In genomic region chr12:7144414-7145120, GRCh38 we compare ENCODE assay signal across 8 cellular contexts. TPM values are rescaled to one million over a fixed set of nuclear protein-coding genes. Genes with fewer than 3 reads are reported as not detected.
A peak's percentile ranks its signal among the peaks of the same experiment; 100 is the strongest.
DNase-seq lines count a peak whose midpoint lies in the region; ATAC-seq, FAIRE-seq and TF ChIP-seq lines count a peak whose summit lies in the region.

No MANE protein-coding gene starts in this region.

- H3K27ac ChIP-seq in HepG2 (ENCODE audit: extremely low read length, insufficient read depth, low read length): no peak overlapping the region

- no peak overlapping the region for H3K9ac ChIP-seq in HepG2 (ENCODE audit: insufficient read depth, low read depth, low read length)

- H3K4me1 ChIP-seq in HepG2 (ENCODE audit: insufficient read depth, low read length): no peaks in the 10 kb centered on the region; the same call in 1 of the 2 replicates

- intact Hi-C loops in HepG2 (cut with micrococcal nuclease; ENCODE audit: unreplicated experiment): loop anchor here (1.0 kb wide), 1 partner anchor 84 kb away; the partner anchor contains the start of gene C1S

- no peak overlapping the region for H2AFZ ChIP-seq in HepG2 (ENCODE audit: low read length)

- CTCF ChIA-PET in HepG2 (lab: Yijun Ruan, JAX; ENCODE audit: low intra/inter-chr PET ratio, low total read pairs): interaction anchor here (0.8 to 1.3 kb wide), 4 partner anchors 18 to 85 kb away, joined by 3 to 5 read pairs (median 4); partner anchors contain the start of gene C1S

- no peaks in the 10 kb centered on the region for H3K79me2 ChIP-seq in HepG2 (ENCODE audit: insufficient read depth, low read length)

- no TSS peak for BruUV-seq in HepG2 (replicated peaks; lab: Mats Ljungman, UMichigan)

- TF ChIP-seq CTCF in bronchial epithelial cell (IDR thresholded peaks at IDR 0.05; ENCODE audit: insufficient read depth, low read length, severe bottlenecking) (peak; percentile 46), HepG2 (CRISPR knock-in tag; IDR thresholded peaks at IDR 0.05) (peak; percentile 61)

- H4K20me1 ChIP-seq in HepG2 (ENCODE audit: insufficient read depth, low read length): no peaks in the 10 kb centered on the region

- TF ChIP-seq POLR2A in HepG2 (IDR thresholded peaks at IDR 0.05; ENCODE audit: insufficient read depth in 1 of 2, low read depth in 2 of 2, low read length in 2 of 2): no peak
- TF ChIP-seq POLR2A in GM18505 (IDR thresholded peaks at IDR 0.05; ENCODE audit: borderline replicate concordance, extremely low read depth, insufficient read depth, insufficient read length): no peak

- H3K9me3 ChIP-seq in HepG2 (ENCODE audit: low read length): no peaks in the 10 kb centered on the region

- DNase-seq in SIG-M5 treated with dmso at 0.1 percent for 504 hours (lab: John Stamatoyannopoulos, UW; ENCODE audit: unreplicated experiment): peak; percentile 60
- no peak for DNase-seq in SIG-M5 (lab: John Stamatoyannopoulos, UW)
- DNase-seq in NCI-H2227 (lab: John Stamatoyannopoulos, UW; ENCODE audit: unreplicated experiment): peak; percentile 16
- DNase-seq in bronchial epithelial cell (ENCODE audit: low read depth): peak; percentile 41
- no peak for DNase-seq in HepG2 (ENCODE audit: low spot score)
- no peak for DNase-seq in activated CD8-positive, alpha-beta memory T cell treated with anti-CD3 and anti-CD28 coated beads, Interleukin-2, amount 50 U/mL, for 4 hours
- DNase-seq in HuH-7.5 (ENCODE audit: low spot score): no peak

- TF ChIP-seq RAD21 in HepG2 (CRISPR knock-in tag; IDR thresholded peaks at IDR 0.05): no peak

- H3K4me3 ChIP-seq in bronchial epithelial cell (ENCODE audit: low read depth, low read length): no peak overlapping the region
- no peak overlapping the region for H3K4me3 ChIP-seq in HepG2 (replicated peaks in 1 of 3; ENCODE audit: insufficient read depth in 1 of 3, low read depth in 2 of 3, low read length in 3 of 3)

- POLR2A ChIA-PET in HepG2 (lab: Yijun Ruan, JAX): interaction anchor here (1.5 kb wide), 1 partner anchor 14 kb away, joined by 5 read pairs; the partner anchor contains the start of gene CLSTN3

- in situ Hi-C loops in HepG2 (cut with HindIII; ENCODE audit: extremely low pct_ligation_motif_present, low pct_unique_long_range_greater_than_20kb): no loop called here

- ATAC-seq in HepG2 (0 out of 3 replicates have a peak, but pooled peaks have one; percentile 26), GM18505 (IDR thresholded peaks at IDR 0.05; ENCODE audit: unreplicated experiment) (no peak)

- H3K36me3 ChIP-seq in bronchial epithelial cell (ENCODE audit: control insufficient read depth, insufficient read depth, low read length) (peaks cover 15% of the 10 kb centered on the region), HepG2 (replicated peaks in 1 of 2; ENCODE audit: control insufficient read depth in 1 of 2, insufficient read depth in 2 of 2, low read length in 2 of 2) (peaks cover 16 to 69% of the 10 kb centered on the region in 2 experiments)

- H3K27me3 ChIP-seq in bronchial epithelial cell (ENCODE audit: control insufficient read depth, insufficient read depth, low read length) (no peaks in the 10 kb centered on the region), HepG2 (ENCODE audit: control insufficient read depth in 1 of 2, insufficient read depth in 2 of 2, low read length in 2 of 2) (no peaks in the 10 kb centered on the region)

- TF ChIP-seq EP300 in HepG2 (IDR thresholded peaks at IDR 0.05; ENCODE audit: low read depth in 2 of 2, low read length in 2 of 2) (no peak), HepG2 (CRISPR knock-in tag; IDR thresholded peaks at IDR 0.05; ENCODE audit: borderline replicate concordance) (no peak)

- 58% methylated on average over 9 of the region's 11 CpGs for WGBS in HepG2 (ENCODE audit: low lambda C conversion rate)

- no peak overlapping the region for H3K4me2 ChIP-seq in HepG2 (ENCODE audit: low read depth, low read length)

- FAIRE-seq in bronchial epithelial cell (lab: Jason Lieb, UNC): no peak
- no peak for FAIRE-seq in HepG2 (lab: Jason Lieb, UNC)

RNA-seq across cellular contexts. Expression of gene CLSTN3, which starts 14.4 kb away (rescaled TPM):
- total RNA-seq in bronchial epithelial cell (7.0 and 9.2 TPM in 2 replicates), HepG2 (2016; rRNA removed; fragmentation: Illumina TruSeq; extraction: Trizol) (10.8 and 26.2 TPM in 2 replicates)
- total RNA-seq in HepG2 (2016; cell fraction: cytosol; rRNA removed; fragmentation: Illumina TruSeq; extraction: Trizol; ENCODE audit: low read depth): 2.9 and 3.7 TPM in 2 replicates
- total RNA-seq in HepG2 (2016; cell fraction: insoluble cytoplasmic fraction; rRNA removed; fragmentation: Illumina TruSeq; extraction: Trizol): 10.0 and 27.0 TPM in 2 replicates
- 5.3 TPM in 2 replicates for total RNA-seq in HepG2 (2016; cell fraction: membrane; rRNA removed; fragmentation: Illumina TruSeq; extraction: Trizol)
- total RNA-seq in HepG2 (2016; cell fraction: nucleus; rRNA removed; fragmentation: Illumina TruSeq; extraction: Trizol): 35.4 and 43.8 TPM in 2 replicates
- polyA plus RNA-seq in HepG2 (2011; rRNA removed): 94.1 and 118 TPM in 2 replicates
- 79.5 and 81.3 TPM in 2 replicates for polyA plus RNA-seq in HepG2 (2011; cell fraction: cytosol; rRNA removed)
- 155 and 157 TPM in 2 replicates for polyA plus RNA-seq in HepG2 (2011; cell fraction: nucleus; rRNA removed)
- polyA plus RNA-seq in HepG2 (2012): 61.8 and 69.9 TPM in 2 replicates
- 1.3 and 2.0 TPM in 2 replicates for polyA plus RNA-seq in HepG2 (2016; cell fraction: cytosol; fragmentation: Illumina TruSeq; extraction: Trizol; ENCODE audit: low read depth)
- 9.0 and 11.0 TPM in 2 replicates for polyA plus RNA-seq in HepG2 (2016; cell fraction: insoluble cytoplasmic fraction; fragmentation: Illumina TruSeq; extraction: Trizol; ENCODE audit: low read depth)
- 3.0 and 3.4 TPM in 2 replicates for polyA plus RNA-seq in HepG2 (2016; cell fraction: membrane; fragmentation: Illumina TruSeq; extraction: Trizol; ENCODE audit: low read depth)
- 67.7 and 79.8 TPM in 2 replicates for polyA plus RNA-seq in HepG2 (2016; cell fraction: nucleus; fragmentation: Illumina TruSeq; extraction: Trizol; ENCODE audit: insufficient read depth, low read depth)
- polyA minus RNA-seq in HepG2 (2011; rRNA and poly(A)+ RNA removed; ENCODE audit: low replicate concordance): 46.9 and 191 TPM in 2 replicates
- 49.9 and 80.8 TPM in 2 replicates for polyA minus RNA-seq in HepG2 (2011; cell fraction: cytosol; rRNA and poly(A)+ RNA removed)
- 47.9 and 63.4 TPM in 2 replicates for polyA minus RNA-seq in HepG2 (2011; cell fraction: nucleus; rRNA and poly(A)+ RNA removed)

RNA-seq across cellular contexts. Expression of gene RBP5, which starts 15.9 kb away (rescaled TPM):
- total RNA-seq in bronchial epithelial cell (not detected in 2 replicates), HepG2 (2016; rRNA removed; fragmentation: Illumina TruSeq; extraction: Trizol) (19.8 and 21.4 TPM in 2 replicates)
- total RNA-seq in HepG2 (2016; cell fraction: cytosol; rRNA removed; fragmentation: Illumina TruSeq; extraction: Trizol; ENCODE audit: low read depth): 9.8 and 10.8 TPM in 2 replicates
- 19.4 and 22.0 TPM in 2 replicates for total RNA-seq in HepG2 (2016; cell fraction: insoluble cytoplasmic fraction; rRNA removed; fragmentation: Illumina TruSeq; extraction: Trizol)
- 10.5 and 10.7 TPM in 2 replicates for total RNA-seq in HepG2 (2016; cell fraction: membrane; rRNA removed; fragmentation: Illumina TruSeq; extraction: Trizol)
- total RNA-seq in HepG2 (2016; cell fraction: nucleus; rRNA removed; fragmentation: Illumina TruSeq; extraction: Trizol): 10.1 and 12.6 TPM in 2 replicates
- 13.8 and 17.5 TPM in 2 replicates for polyA plus RNA-seq in HepG2 (2011; rRNA removed)
- 11.8 and 12.1 TPM in 2 replicates for polyA plus RNA-seq in HepG2 (2011; cell fraction: cytosol; rRNA removed)
- polyA plus RNA-seq in HepG2 (2011; cell fraction: nucleus; rRNA removed): 32.8 and 44.7 TPM in 2 replicates
- polyA plus RNA-seq in HepG2 (2012): 13.0 and 19.0 TPM in 2 replicates
- 11.0 and 15.5 TPM in 2 replicates for polyA plus RNA-seq in HepG2 (2016; cell fraction: cytosol; fragmentation: Illumina TruSeq; extraction: Trizol; ENCODE audit: low read depth)
- 28.5 and 29.8 TPM in 2 replicates for polyA plus RNA-seq in HepG2 (2016; cell fraction: insoluble cytoplasmic fraction; fragmentation: Illumina TruSeq; extraction: Trizol; ENCODE audit: low read depth)
- 9.1 and 12.4 TPM in 2 replicates for polyA plus RNA-seq in HepG2 (2016; cell fraction: membrane; fragmentation: Illumina TruSeq; extraction: Trizol; ENCODE audit: low read depth)
- 23.8 and 24.2 TPM in 2 replicates for polyA plus RNA-seq in HepG2 (2016; cell fraction: nucleus; fragmentation: Illumina TruSeq; extraction: Trizol; ENCODE audit: insufficient read depth, low read depth)
- polyA minus RNA-seq in HepG2 (2011; rRNA and poly(A)+ RNA removed; ENCODE audit: low replicate concordance): 17.1 TPM in 1 of 2 replicates, not detected in the other
- polyA minus RNA-seq in HepG2 (2011; cell fraction: cytosol; rRNA and poly(A)+ RNA removed): 5.3 and 5.5 TPM in 2 replicates
- polyA minus RNA-seq in HepG2 (2011; cell fraction: nucleus; rRNA and poly(A)+ RNA removed): 12.1 and 20.4 TPM in 2 replicates

RNA-seq across cellular contexts. Expression of gene C1RL, which starts 35.6 kb away (rescaled TPM):
- total RNA-seq in bronchial epithelial cell (11.3 and 14.3 TPM in 2 replicates), HepG2 (2016; rRNA removed; fragmentation: Illumina TruSeq; extraction: Trizol) (14.2 and 28.9 TPM in 2 replicates)
- total RNA-seq in HepG2 (2016; cell fraction: cytosol; rRNA removed; fragmentation: Illumina TruSeq; extraction: Trizol; ENCODE audit: low read depth): 4.9 and 5.6 TPM in 2 replicates
- 14.6 and 24.7 TPM in 2 replicates for total RNA-seq in HepG2 (2016; cell fraction: insoluble cytoplasmic fraction; rRNA removed; fragmentation: Illumina TruSeq; extraction: Trizol)
- total RNA-seq in HepG2 (2016; cell fraction: membrane; rRNA removed; fragmentation: Illumina TruSeq; extraction: Trizol): 9.1 and 10.3 TPM in 2 replicates
- 30.9 and 42.1 TPM in 2 replicates for total RNA-seq in HepG2 (2016; cell fraction: nucleus; rRNA removed; fragmentation: Illumina TruSeq; extraction: Trizol)
- 53.1 and 73.4 TPM in 2 replicates for polyA plus RNA-seq in HepG2 (2011; rRNA removed)
- polyA plus RNA-seq in HepG2 (2011; cell fraction: cytosol; rRNA removed): 32.8 and 36.0 TPM in 2 replicates
- 60.3 and 87.6 TPM in 2 replicates for polyA plus RNA-seq in HepG2 (2011; cell fraction: nucleus; rRNA removed)
- 22.3 and 28.7 TPM in 2 replicates for polyA plus RNA-seq in HepG2 (2012)
- 3.0 and 3.5 TPM in 2 replicates for polyA plus RNA-seq in HepG2 (2016; cell fraction: cytosol; fragmentation: Illumina TruSeq; extraction: Trizol; ENCODE audit: low read depth)
- 14.0 and 14.1 TPM in 2 replicates for polyA plus RNA-seq in HepG2 (2016; cell fraction: insoluble cytoplasmic fraction; fragmentation: Illumina TruSeq; extraction: Trizol; ENCODE audit: low read depth)
- 5.6 and 7.3 TPM in 2 replicates for polyA plus RNA-seq in HepG2 (2016; cell fraction: membrane; fragmentation: Illumina TruSeq; extraction: Trizol; ENCODE audit: low read depth)
- polyA plus RNA-seq in HepG2 (2016; cell fraction: nucleus; fragmentation: Illumina TruSeq; extraction: Trizol; ENCODE audit: insufficient read depth, low read depth): 51.4 and 56.2 TPM in 2 replicates
- 41.3 and 114 TPM in 2 replicates for polyA minus RNA-seq in HepG2 (2011; rRNA and poly(A)+ RNA removed; ENCODE audit: low replicate concordance)
- 30.1 and 38.2 TPM in 2 replicates for polyA minus RNA-seq in HepG2 (2011; cell fraction: cytosol; rRNA and poly(A)+ RNA removed)
- polyA minus RNA-seq in HepG2 (2011; cell fraction: nucleus; rRNA and poly(A)+ RNA removed): 34.5 and 39.2 TPM in 2 replicates

RNA-seq across cellular contexts. Expression of gene PEX5, which starts 44.9 kb away (rescaled TPM):
- 21.9 and 27.9 TPM in 2 replicates for total RNA-seq in bronchial epithelial cell
- total RNA-seq in HepG2 (2016; rRNA removed; fragmentation: Illumina TruSeq; extraction: Trizol): 29.0 and 35.2 TPM in 2 replicates
- 25.2 and 29.3 TPM in 2 replicates for total RNA-seq in HepG2 (2016; cell fraction: cytosol; rRNA removed; fragmentation: Illumina TruSeq; extraction: Trizol; ENCODE audit: low read depth)
- total RNA-seq in HepG2 (2016; cell fraction: insoluble cytoplasmic fraction; rRNA removed; fragmentation: Illumina TruSeq; extraction: Trizol): 29.8 and 33.2 TPM in 2 replicates
- total RNA-seq in HepG2 (2016; cell fraction: membrane; rRNA removed; fragmentation: Illumina TruSeq; extraction: Trizol): 26.2 and 26.3 TPM in 2 replicates
- 19.6 and 20.8 TPM in 2 replicates for total RNA-seq in HepG2 (2016; cell fraction: nucleus; rRNA removed; fragmentation: Illumina TruSeq; extraction: Trizol)
- polyA plus RNA-seq in HepG2 (2011; rRNA removed): 16.4 and 17.4 TPM in 2 replicates
- 15.0 and 16.0 TPM in 2 replicates for polyA plus RNA-seq in HepG2 (2011; cell fraction: cytosol; rRNA removed)
- 23.2 and 24.1 TPM in 2 replicates for polyA plus RNA-seq in HepG2 (2011; cell fraction: nucleus; rRNA removed)
- 22.6 and 23.6 TPM in 2 replicates for polyA plus RNA-seq in HepG2 (2012)
- polyA plus RNA-seq in HepG2 (2016; cell fraction: cytosol; fragmentation: Illumina TruSeq; extraction: Trizol; ENCODE audit: low read depth): 5.1 and 5.5 TPM in 2 replicates
- polyA plus RNA-seq in HepG2 (2016; cell fraction: insoluble cytoplasmic fraction; fragmentation: Illumina TruSeq; extraction: Trizol; ENCODE audit: low read depth): 26.7 and 30.1 TPM in 2 replicates
- polyA plus RNA-seq in HepG2 (2016; cell fraction: membrane; fragmentation: Illumina TruSeq; extraction: Trizol; ENCODE audit: low read depth): 12.7 and 15.4 TPM in 2 replicates
- polyA plus RNA-seq in HepG2 (2016; cell fraction: nucleus; fragmentation: Illumina TruSeq; extraction: Trizol; ENCODE audit: insufficient read depth, low read depth): 26.8 and 27.9 TPM in 2 replicates
- 23.0 and 24.3 TPM in 2 replicates for polyA minus RNA-seq in HepG2 (2011; rRNA and poly(A)+ RNA removed; ENCODE audit: low replicate concordance)
- polyA minus RNA-seq in HepG2 (2011; cell fraction: cytosol; rRNA and poly(A)+ RNA removed): 11.6 and 15.5 TPM in 2 replicates
- 11.2 and 15.5 TPM in 2 replicates for polyA minus RNA-seq in HepG2 (2011; cell fraction: nucleus; rRNA and poly(A)+ RNA removed)

RNA-seq across cellular contexts. Expression of gene C1R, which starts 52.3 kb away (rescaled TPM):
- total RNA-seq in bronchial epithelial cell: 1.9 and 3.2 TPM in 2 replicates
- 1.7 and 3.5 TPM in 2 replicates for total RNA-seq in HepG2 (2016; rRNA removed; fragmentation: Illumina TruSeq; extraction: Trizol)
- 0.44 and 0.61 TPM in 2 replicates for total RNA-seq in HepG2 (2016; cell fraction: cytosol; rRNA removed; fragmentation: Illumina TruSeq; extraction: Trizol; ENCODE audit: low read depth)
- 2.6 and 4.1 TPM in 2 replicates for total RNA-seq in HepG2 (2016; cell fraction: insoluble cytoplasmic fraction; rRNA removed; fragmentation: Illumina TruSeq; extraction: Trizol)
- total RNA-seq in HepG2 (2016; cell fraction: membrane; rRNA removed; fragmentation: Illumina TruSeq; extraction: Trizol): 0.93 and 1.4 TPM in 2 replicates
- total RNA-seq in HepG2 (2016; cell fraction: nucleus; rRNA removed; fragmentation: Illumina TruSeq; extraction: Trizol): 3.8 and 4.3 TPM in 2 replicates
- polyA plus RNA-seq in HepG2 (2011; rRNA removed): 6.5 and 11.2 TPM in 2 replicates
- polyA plus RNA-seq in HepG2 (2011; cell fraction: cytosol; rRNA removed): 6.2 and 6.5 TPM in 2 replicates
- polyA plus RNA-seq in HepG2 (2011; cell fraction: nucleus; rRNA removed): 6.1 and 8.4 TPM in 2 replicates
- polyA plus RNA-seq in HepG2 (2012): 1.2 and 1.9 TPM in 2 replicates
- polyA plus RNA-seq in HepG2 (2016; cell fraction: cytosol; fragmentation: Illumina TruSeq; extraction: Trizol; ENCODE audit: low read depth): 0.42 and 0.57 TPM in 2 replicates
- 1.6 and 2.2 TPM in 2 replicates for polyA plus RNA-seq in HepG2 (2016; cell fraction: insoluble cytoplasmic fraction; fragmentation: Illumina TruSeq; extraction: Trizol; ENCODE audit: low read depth)
- polyA plus RNA-seq in HepG2 (2016; cell fraction: membrane; fragmentation: Illumina TruSeq; extraction: Trizol; ENCODE audit: low read depth): 1.2 and 1.3 TPM in 2 replicates
- polyA plus RNA-seq in HepG2 (2016; cell fraction: nucleus; fragmentation: Illumina TruSeq; extraction: Trizol; ENCODE audit: insufficient read depth, low read depth): 6.5 and 7.1 TPM in 2 replicates
- 3.3 and 5.9 TPM in 2 replicates for polyA minus RNA-seq in HepG2 (2011; rRNA and poly(A)+ RNA removed; ENCODE audit: low replicate concordance)
- 0.70 and 1.3 TPM in 2 replicates for polyA minus RNA-seq in HepG2 (2011; cell fraction: cytosol; rRNA and poly(A)+ RNA removed)
- 1.7 and 2.7 TPM in 2 replicates for polyA minus RNA-seq in HepG2 (2011; cell fraction: nucleus; rRNA and poly(A)+ RNA removed)

Comparison
In these comparisons a context has a peak if more than half of its experiments do, and no peak if none do; other contexts are left out.
1. DNase-seq: peak in SIG-M5 treated with dmso at 0.1 percent for 504 hours (single experiment), NCI-H2227 (single experiment) and bronchial epithelial cell (single experiment); none in SIG-M5 (single experiment), HepG2 (single experiment), activated CD8-positive, alpha-beta memory T cell treated with anti-CD3 and anti-CD28 coated beads, Interleukin-2, amount 50 U/mL, for 4 hours (single experiment) and HuH-7.5 (single experiment).
2. RNA of gene RBP5, which starts 15.9 kb away (total RNA-seq): 9.8 to 22.0 TPM in HepG2; not detected in bronchial epithelial cell; every median in the first group is over 10 times any median in the second.